14 cellular contexts compared by ENCODE assay signal in the genomic region with DNA sequence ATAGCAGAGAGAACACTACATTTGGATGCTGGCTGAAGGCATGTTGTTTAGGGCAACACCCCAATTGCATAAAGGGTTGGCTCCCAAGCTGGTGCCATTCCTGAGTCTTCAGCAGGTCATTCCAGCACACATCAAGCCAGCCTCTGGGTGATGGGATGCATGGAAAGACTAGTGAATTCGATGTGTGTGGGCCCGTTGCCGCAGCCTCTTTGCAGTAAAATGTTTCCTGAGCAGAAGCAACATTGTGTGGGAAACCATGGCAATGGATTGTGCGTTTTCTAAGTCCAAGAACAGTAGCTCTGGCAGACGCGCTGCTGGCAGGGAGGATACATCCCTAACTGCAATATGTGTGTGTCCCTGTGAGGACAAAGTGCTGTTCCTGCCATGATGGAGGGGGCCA.
DNase-seq lines count a peak whose midpoint lies in the region; ATAC-seq lines count a peak whose summit lies in the region.
"Had no signal": no experiment of that assay in that cellular context is flagged by ENCODE, and none has a peak within 500 bp of the region (broad histone marks: within the 10 kb centered on the region; RNA-seq: fewer than 3 reads in every experiment).

No MANE protein-coding gene starts in this region.

- no peaks in the 10 kb centered on the region for H3K36me3 Mint-ChIP-seq in effector memory CD8-positive, alpha-beta T cell (ENCODE audit: insufficient read depth)
- H3K36me3 Mint-ChIP-seq: CD14-positive monocyte; CD4-positive, alpha-beta memory T cell had no signal

- no peaks in the 10 kb centered on the region for H3K27me3 Mint-ChIP-seq in effector memory CD8-positive, alpha-beta T cell
- H3K27me3 Mint-ChIP-seq: CD4-positive, alpha-beta memory T cell had no signal

- H3K4me3 ChIP-seq in BLaER1 treated with 17β-estradiol and CSF1 and Interleukin-3, amounts not matched to agents 10 nM and 100 nM, result no peak overlapping the region
- H3K4me3 ChIP-seq in Karpas-422 (ENCODE audit: low read length), result peak overlapping the region; percentile 32; the same call in 1 of the 2 replicates
- H3K4me3 ChIP-seq: GM12878, GM23248, HAP-1 had no signal

- no peaks in the 10 kb centered on the region for H3K27me3 ChIP-seq in BLaER1 treated with 17β-estradiol and CSF1 and Interleukin-3, amounts not matched to agents 10 nM and 100 nM
- no peaks in the 10 kb centered on the region for H3K27me3 ChIP-seq in Karpas-422 (ENCODE audit: low read length)
- H3K27me3 ChIP-seq: BE2C had no signal

- no peaks in the 10 kb centered on the region for H3K79me2 ChIP-seq in Karpas-422 (ENCODE audit: low read length)

- no peak overlapping the region for H2AFZ ChIP-seq in Karpas-422 (ENCODE audit: low read length)
- H2AFZ ChIP-seq: GM23248 had no signal

- no peak overlapping the region for H3K9ac ChIP-seq in BLaER1 treated with 17β-estradiol and CSF1 and Interleukin-3, amounts not matched to agents 10 nM and 100 nM
- peak overlapping the region; percentile 66 for H3K9ac ChIP-seq in Karpas-422 (ENCODE audit: low read length)
- H3K9ac ChIP-seq: GM23248 had no signal

- H3K27ac ChIP-seq in BLaER1 treated with 17β-estradiol and CSF1 and Interleukin-3, amounts not matched to agents 10 nM and 100 nM, result no peak overlapping the region
- H3K27ac ChIP-seq in Karpas-422 (ENCODE audit: low read length), result peak overlapping the region; percentile 100
- H3K27ac ChIP-seq: GM23248 had no signal

- no peak overlapping the region for H3K27ac Mint-ChIP-seq in effector memory CD8-positive, alpha-beta T cell
- H3K27ac Mint-ChIP-seq: CD4-positive, alpha-beta memory T cell had no signal

- H3K36me3 ChIP-seq in BLaER1 treated with 17β-estradiol and CSF1 and Interleukin-3, amounts not matched to agents 10 nM and 100 nM, result no peaks in the 10 kb centered on the region; a peak in 2 of 22 replicates
- H3K36me3 ChIP-seq in Karpas-422 (ENCODE audit: insufficient read depth, low read length), result peaks cover 4% of the 10 kb centered on the region; the same call in 1 of the 2 replicates
- H3K36me3 ChIP-seq: BE2C, HAP-1 had no signal

- no peak overlapping the region for H3K4me3 Mint-ChIP-seq in effector memory CD8-positive, alpha-beta T cell
- H3K4me3 Mint-ChIP-seq: CD14-positive monocyte; CD4-positive, alpha-beta memory T cell had no signal

- DNase-seq in Karpas-422, result no peak
- peak; percentile 7 for DNase-seq in middle frontal gyrus (ENCODE audit: extremely low spot score, low spot score)
- no peak for DNase-seq in effector memory CD8-positive, alpha-beta T cell
- no peak for DNase-seq in NCI-H1930 (lab: John Stamatoyannopoulos, UW)
- no peak for DNase-seq in activated naive CD4-positive, alpha-beta T cell (lab: John Stamatoyannopoulos, UW)
- DNase-seq: BE2C; CD4-positive, alpha-beta memory T cell; EL; GM23248 had no signal

- H3K4me2 ChIP-seq in BLaER1 treated with 17β-estradiol and CSF1 and Interleukin-3, amounts not matched to agents 10 nM and 100 nM, result peak overlapping the region in 9 of 11 experiments; percentile 4 to 74 (median 59); a peak in 17 of 22 replicates
- H3K4me2 ChIP-seq in Karpas-422 (ENCODE audit: low read depth, low read length, poor library complexity, severe bottlenecking), result peak overlapping the region; percentile 62

- H3K9me3 ChIP-seq in BLaER1 treated with 17β-estradiol and CSF1 and Interleukin-3, amounts not matched to agents 10 nM and 100 nM (replicated peaks in 1 of 11), result peaks cover 26 to 40% (median 32%) of the 10 kb centered on the region in 11 experiments
- peaks cover 4% of the 10 kb centered on the region; the same call in 1 of the 2 replicates for H3K9me3 ChIP-seq in Karpas-422 (ENCODE audit: low read length)
- H3K9me3 ChIP-seq: BE2C, HAP-1 had no signal

- ATAC-seq in effector memory CD8-positive, alpha-beta T cell (replicated peaks), result no peak
- no peak for ATAC-seq in HG02798 (IDR thresholded peaks at IDR 0.05; ENCODE audit: poor library complexity, unreplicated experiment)

- peaks cover 35 to 50% (median 41%) of the 10 kb centered on the region in 10 experiments for H3K4me1 ChIP-seq in BLaER1 treated with 17β-estradiol and CSF1 and Interleukin-3, amounts not matched to agents 10 nM and 100 nM
- H3K4me1 ChIP-seq in Karpas-422 (ENCODE audit: low read length), result peaks cover 67% of the 10 kb centered on the region
- H3K4me1 ChIP-seq: BE2C, HAP-1 had no signal

- no peaks in the 10 kb centered on the region for H4K20me1 ChIP-seq in BLaER1 treated with 17β-estradiol and CSF1 and Interleukin-3, amounts not matched to agents 10 nM and 100 nM
- H4K20me1 ChIP-seq in Karpas-422 (ENCODE audit: insufficient read depth, low read depth, low read length), result no peaks in the 10 kb centered on the region

- H3K9me3 Mint-ChIP-seq in effector memory CD8-positive, alpha-beta T cell, result peaks cover 0 to 1% of the 10 kb centered on the region in 2 donors

- H3K4me1 Mint-ChIP-seq in effector memory CD8-positive, alpha-beta T cell (ENCODE audit: low read depth in 2 of 2), result no peaks in the 10 kb centered on the region

- H3K9me2 ChIP-seq in Karpas-422 (replicated peaks; ENCODE audit: insufficient read depth, low read length), result no peaks in the 10 kb centered on the region
